In genomic region chr2:46249654-46250053, GRCh38 we compare ENCODE assay signal across 18 cellular contexts. TPM values are rescaled to one million over a fixed set of nuclear protein-coding genes. Genes with fewer than 3 reads are reported as not detected.
DNase-seq lines count a peak whose midpoint lies in the region; ATAC-seq and TF ChIP-seq lines count a peak whose summit lies in the region.
"Had no signal": no experiment of that assay in that cellular context is flagged by ENCODE, and none has a peak within 500 bp of the region (broad histone marks: within the 10 kb centered on the region; RNA-seq: fewer than 3 reads in every experiment).

No MANE protein-coding gene starts in this region.

- H3K27me3 ChIP-seq in PC-9 (ENCODE audit: insufficient read depth, low read depth) = no peaks in the 10 kb centered on the region
- no peaks in the 10 kb centered on the region for H3K27me3 ChIP-seq in endodermal cell (ENCODE audit: control insufficient read depth, insufficient read depth, low read length, poor library complexity, severe bottlenecking)
- H3K27me3 ChIP-seq in suprapubic skin = no peaks in the 10 kb centered on the region
- H3K27me3 ChIP-seq: BLaER1 had no signal

- no peak overlapping the region for H3K27ac Mint-ChIP-seq in HFFc6
- H3K27ac Mint-ChIP-seq in endodermal cell = no peak overlapping the region
- H3K27ac Mint-ChIP-seq in mesothelial cell of epicardium = no peak overlapping the region
- H3K27ac Mint-ChIP-seq in T-helper 2 cell treated with Interferon-gamma antibody and Interleukin-4, amounts not matched to agents 5 μg/mL and 100 μg/mL, for 36 hours = no peak overlapping the region
- H3K27ac Mint-ChIP-seq: CD14-positive monocyte; CD4-positive, alpha-beta memory T cell had no signal

- no peak overlapping the region for H3K4me2 ChIP-seq in PC-9
- H3K4me2 ChIP-seq: BLaER1 had no signal

- H3K4me1 Mint-ChIP-seq in HFFc6 (ENCODE audit: low read depth) (peaks cover 9% of the 10 kb centered on the region), endodermal cell (peaks cover 8% of the 10 kb centered on the region), mesothelial cell of epicardium (peaks cover 22% of the 10 kb centered on the region)
- peaks cover 11% of the 10 kb centered on the region for H3K4me1 Mint-ChIP-seq in T-helper 2 cell treated with Interferon-gamma antibody and Interleukin-4, amounts not matched to agents 5 μg/mL and 100 μg/mL, for 36 hours (ENCODE audit: low read depth)
- H3K4me1 Mint-ChIP-seq: CD14-positive monocyte; CD4-positive, alpha-beta memory T cell had no signal

- CTCF ChIA-PET in PC-9 (lab: Charles Lee) = no interaction called here

- H3K79me2 ChIP-seq in PC-9 (ENCODE audit: low read depth) = no peaks in the 10 kb centered on the region

- no peak for TF ChIP-seq POLR2A in suprapubic skin (IDR thresholded peaks at IDR 0.05)

- no TSS peak for BruUV-seq in PC-9 (replicated peaks; lab: Mats Ljungman, UMichigan)

- H3K9me3 Mint-ChIP-seq in HFFc6 (no peaks in the 10 kb centered on the region), endodermal cell (peaks cover 11% of the 10 kb centered on the region), mesothelial cell of epicardium (peaks cover 19% of the 10 kb centered on the region)
- peaks cover 9% of the 10 kb centered on the region for H3K9me3 Mint-ChIP-seq in T-helper 2 cell treated with Interferon-gamma antibody and Interleukin-4, amounts not matched to agents 5 μg/mL and 100 μg/mL, for 36 hours
- H3K9me3 Mint-ChIP-seq: CD4-positive, alpha-beta memory T cell had no signal

- no peaks in the 10 kb centered on the region for H3K36me3 ChIP-seq in PC-9 (ENCODE audit: low read depth)
- no peaks in the 10 kb centered on the region for H3K36me3 ChIP-seq in endodermal cell (ENCODE audit: control insufficient read depth, insufficient read depth, low read length)
- H3K36me3 ChIP-seq in suprapubic skin = no peaks in the 10 kb centered on the region
- H3K36me3 ChIP-seq: BLaER1 had no signal

- H3K9me3 ChIP-seq in PC-9 (ENCODE audit: insufficient read depth, low read depth) = no peaks in the 10 kb centered on the region; the same call in 1 of the 2 replicates
- H3K9me3 ChIP-seq in endodermal cell (ENCODE audit: control insufficient read depth, low read length) = peaks cover 4% of the 10 kb centered on the region
- H3K9me3 ChIP-seq in suprapubic skin = peaks cover 5% of the 10 kb centered on the region

- POLR2A ChIA-PET in PC-9 (lab: Charles Lee; ENCODE audit: unreplicated experiment) = interaction anchor here (0.5 kb wide), 1 partner anchor 27 kb away, joined by 3 read pairs; no protein-coding TSS in a partner anchor

- H2AFZ ChIP-seq in PC-9 = no peak overlapping the region

- no peak overlapping the region for H3K4me3 ChIP-seq in PC-9
- H3K4me3 ChIP-seq in endodermal cell (ENCODE audit: low read length) = no peak overlapping the region
- no peak overlapping the region for H3K4me3 ChIP-seq in suprapubic skin
- H3K4me3 ChIP-seq: BLaER1 had no signal

- no peaks in the 10 kb centered on the region for H3K9me2 ChIP-seq in PC-9 (ENCODE audit: insufficient read depth)

- DNase-seq in HFFc6 (no peak), PC-9 (no peak), endodermal cell (no peak), mesothelial cell of epicardium (ENCODE audit: low spot score in 2 of 2, unreplicated experiment in 2 of 2) (no peak), LoVo (ENCODE audit: low spot score) (no peak), suprapubic skin (ENCODE audit: low spot score in 2 of 2) (no peak)
- no peak for DNase-seq in T-helper 2 cell treated with Interferon-gamma antibody and Interleukin-4, amounts not matched to agents 5 μg/mL and 100 μg/mL, for 36 hours (ENCODE audit: low spot score)
- DNase-seq: 8988T; CD4-positive, alpha-beta memory T cell; DMS153; DMS79; GF-D8; GOT3; H7 had no signal

- peaks cover 22% of the 10 kb centered on the region; the same call in 1 of the 2 replicates for H3F3A ChIP-seq in PC-9 (ENCODE audit: insufficient read depth, low read depth)

- H3K27me3 Mint-ChIP-seq in HFFc6 (ENCODE audit: insufficient read depth) (peaks cover 5% of the 10 kb centered on the region), endodermal cell (ENCODE audit: insufficient read depth) (peaks cover 3% of the 10 kb centered on the region), mesothelial cell of epicardium (ENCODE audit: low read depth) (no peaks in the 10 kb centered on the region)
- H3K27me3 Mint-ChIP-seq in T-helper 2 cell treated with Interferon-gamma antibody and Interleukin-4, amounts not matched to agents 5 μg/mL and 100 μg/mL, for 36 hours (ENCODE audit: low read depth) = peaks cover 18% of the 10 kb centered on the region

- ATAC-seq in HG02759 (IDR thresholded peaks at IDR 0.05; ENCODE audit: unreplicated experiment) = no peak
- ATAC-seq: HCT116 had no signal

- H3K36me3 Mint-ChIP-seq in HFFc6 (ENCODE audit: low read depth) (no peaks in the 10 kb centered on the region), endodermal cell (ENCODE audit: low read depth) (no peaks in the 10 kb centered on the region), mesothelial cell of epicardium (no peaks in the 10 kb centered on the region)
- H3K36me3 Mint-ChIP-seq in T-helper 2 cell treated with Interferon-gamma antibody and Interleukin-4, amounts not matched to agents 5 μg/mL and 100 μg/mL, for 36 hours (ENCODE audit: low read depth) = no peaks in the 10 kb centered on the region
- H3K36me3 Mint-ChIP-seq: CD14-positive monocyte; CD4-positive, alpha-beta memory T cell had no signal

- H4K20me1 ChIP-seq in PC-9 (ENCODE audit: insufficient read depth) = no peaks in the 10 kb centered on the region
- H4K20me1 ChIP-seq: BLaER1 had no signal

- H3K9ac ChIP-seq in endodermal cell (ENCODE audit: extremely low read depth, low read length, poor library complexity, severe bottlenecking) = no peak overlapping the region
- H3K9ac ChIP-seq: BLaER1 had no signal

- intact Hi-C loops in PC-9 (cut with micrococcal nuclease; ENCODE audit: unreplicated experiment) = no loop called here

- H3K4me3 Mint-ChIP-seq in HFFc6 = no peak overlapping the region
- H3K4me3 Mint-ChIP-seq in endodermal cell = no peak overlapping the region
- H3K4me3 Mint-ChIP-seq in mesothelial cell of epicardium = no peak overlapping the region
- no peak overlapping the region for H3K4me3 Mint-ChIP-seq in T-helper 2 cell treated with Interferon-gamma antibody and Interleukin-4, amounts not matched to agents 5 μg/mL and 100 μg/mL, for 36 hours
- H3K4me3 Mint-ChIP-seq: CD14-positive monocyte had no signal

- H3K4me1 ChIP-seq in PC-9 (replicated peaks; ENCODE audit: insufficient read depth) (peaks cover 28% of the 10 kb centered on the region), endodermal cell (ENCODE audit: control insufficient read depth, insufficient read depth, low read length) (no peaks in the 10 kb centered on the region), suprapubic skin (peaks cover 13% of the 10 kb centered on the region)

- peak; percentile 47 for TF ChIP-seq CTCF in HFFc6 (IDR thresholded peaks at IDR 0.05)
- TF ChIP-seq CTCF in PC-9 (conservative IDR thresholded peaks at IDR 0.05) = peak; percentile 21; the same call in 1 of the 2 replicates
- TF ChIP-seq CTCF in endodermal cell (conservative IDR thresholded peaks at IDR 0.05) = peak; percentile 36
- TF ChIP-seq CTCF in mesothelial cell of epicardium (IDR thresholded peaks at IDR 0.05; ENCODE audit: unreplicated experiment) = peak; percentile 59
- TF ChIP-seq CTCF in suprapubic skin (IDR thresholded peaks at IDR 0.05) = no peak

- H3K27ac ChIP-seq in PC-9 = no peak overlapping the region
- H3K27ac ChIP-seq in endodermal cell (ENCODE audit: low read depth, low read length) = no peak overlapping the region
- H3K27ac ChIP-seq in suprapubic skin = no peak overlapping the region
- H3K27ac ChIP-seq: BLaER1 had no signal

- no peak for TF ChIP-seq EP300 in suprapubic skin (IDR thresholded peaks at IDR 0.05)

RNA-seq across cellular contexts. Expression of gene EPAS1, which starts 47.6 kb away (rescaled TPM):
- total RNA-seq in HFFc6 (2021; fragmentation: NEBNext Ultra II Directional; extraction: Animal tissue kit (Norgen Biotek cat#: 25700)) = 100 to 1,000 TPM in 4 of 6 experiments, 10 to 100 TPM in 2; 93.5 to 115 (median 101) TPM
- 127 and 163 TPM in 2 replicates for total RNA-seq in PC-9 (2021)
- 1 to 10 TPM; 1.2 to 1.9 TPM for total RNA-seq in endodermal cell
- 1.2 TPM for polyA plus RNA-seq in endodermal cell (2013, experiment 1 of 2)
- 1.5 TPM for polyA plus RNA-seq in endodermal cell (2013, experiment 2 of 2)
- total RNA-seq in mesothelial cell of epicardium = 4.4 to 7.5 TPM (median 4.9 TPM) in 3 replicates
- 100 to 1,000 TPM; 110 to 271 (median 142) TPM for total RNA-seq in suprapubic skin

Comparison
In these comparisons a context has a peak if more than half of its experiments do, and no peak if none do; other contexts are left out.
1. CTCF ChIP-seq: peak in HFFc6 (single experiment), PC-9 (single experiment), endodermal cell (single experiment) and mesothelial cell of epicardium (single experiment); none in suprapubic skin (0 of 2).
2. RNA of gene EPAS1, which starts 47.6 kb away (total RNA-seq): 110 to 271 TPM in suprapubic skin, 127 to 163 TPM in PC-9 and 93.5 to 115 TPM in HFFc6; 4.4 to 7.5 TPM in mesothelial cell of epicardium and 1.2 to 1.9 TPM in endodermal cell; every median in the first group is over 10 times any median in the second.